Comparison of ENCODE assay signal across 8 cellular contexts in genomic region chr16:30557950-30558788, GRCh38. TPM values are rescaled to one million over a fixed set of nuclear protein-coding genes. Genes with fewer than 3 reads are reported as not detected.
DNase-seq lines count a peak whose midpoint lies in the region; ATAC-seq and TF ChIP-seq lines count a peak whose summit lies in the region.

TSS of gene ZNF764 (minus strand) at chr16:30558374. CDS start at chr16:30558182, 192 bp downstream.

- H3K36me3 ChIP-seq in breast epithelium (peaks cover 7% of the 10 kb centered on the region), iPS-20b (ENCODE audit: insufficient read depth, low read depth, low read length) (peaks cover 21% of the 10 kb centered on the region)

- H3K27me3 ChIP-seq in breast epithelium = no peaks in the 10 kb centered on the region
- H3K27me3 ChIP-seq in iPS-20b (ENCODE audit: insufficient read depth, low read length) = no peaks in the 10 kb centered on the region

- H3K9ac ChIP-seq in iPS-20b (ENCODE audit: low read depth, low read length) = peak within 1 kb of the TSS; percentile 82

- intact Hi-C loops in breast epithelium (cut with DNase I; ENCODE audit: low total_unique reads) = no loop called here

- peak within 1 kb of the TSS; percentile 80 for H3K27ac ChIP-seq in VCaP
- H3K27ac ChIP-seq in breast epithelium = peak within 1 kb of the TSS; percentile 94 to 97
- peak within 1 kb of the TSS; percentile 59 for H3K27ac ChIP-seq in iPS-20b (ENCODE audit: low read length)
- peak within 1 kb of the TSS; percentile 57 to 97 (median 91) for H3K27ac ChIP-seq in skin epidermis

- POLR2A ChIA-PET in AG04449 (lab: Yijun Ruan, JAX) = interaction anchor here (0.6 to 2.4 kb wide), 7 partner anchors 13 to 370 kb away, joined by 3 to 23 read pairs (median 3); partner anchors contain the start of genes CD2BP2, DCTPP1, ZNF688 and ZNF689

- ATAC-seq in GM18868 (IDR thresholded peaks at IDR 0.05; ENCODE audit: unreplicated experiment) = peak; percentile 97
- peak; percentile 86 for ATAC-seq in HG03108 (IDR thresholded peaks at IDR 0.05; ENCODE audit: unreplicated experiment)

- TF ChIP-seq CTCF in AG04449 (IDR thresholded peaks at IDR 0.05; ENCODE audit: insufficient read depth, low read length, missing control alignments) (no peak), VCaP (conservative IDR thresholded peaks at IDR 0.05) (no peak), breast epithelium (IDR thresholded peaks at IDR 0.05) (no peak)

- CTCF ChIA-PET in AG04449 (lab: Yijun Ruan, JAX) = interaction anchor here (0.8 to 2.6 kb wide), 9 partner anchors 9 to 128 kb away, joined by 3 to 27 read pairs (median 4); partner anchors contain the start of genes DCTPP1, ZNF688 and ZNF747

- H3K9me3 ChIP-seq in breast epithelium = no peaks in the 10 kb centered on the region
- H3K9me3 ChIP-seq in iPS-20b (ENCODE audit: insufficient read depth, low read depth, low read length) = no peaks in the 10 kb centered on the region

- DNase-seq in AG04449 (ENCODE audit: low read depth, low spot score) (peak; percentile 71), NCI-H2196 treated with DMSO at 0.1 percent for 48 hours (lab: John Stamatoyannopoulos, UW; ENCODE audit: unreplicated experiment) (peak; percentile 96), breast epithelium (ENCODE audit: low spot score in 2 of 2) (peak; percentile 98 to 99)

- no peaks in the 10 kb centered on the region for H3K4me1 ChIP-seq in breast epithelium
- 0 out of 2 replicates have a peak, but pooled peaks cover 6% of the 10 kb centered on the region for H3K4me1 ChIP-seq in iPS-20b (ENCODE audit: insufficient read depth, low read length)

- H3K4me3 ChIP-seq in AG04449 (ENCODE audit: low read depth, low read length) (peak within 1 kb of the TSS; percentile 76), breast epithelium (peak within 1 kb of the TSS; percentile 83 to 89 (median 87)), iPS-20b (ENCODE audit: low read length) (peak within 1 kb of the TSS; percentile 81), skin epidermis (peak within 1 kb of the TSS; percentile 62 to 94 (median 85))

- no peak for TF ChIP-seq POLR2A in breast epithelium (IDR thresholded peaks at IDR 0.05)

RNA-seq across cellular contexts. Expression of gene ZNF764, which starts in this region (rescaled TPM):
- 1 to 10 TPM; 4.0 to 8.2 (median 7.5) TPM for total RNA-seq in breast epithelium

Comparison
In these comparisons a context has a peak if more than half of its experiments do, and no peak if none do; other contexts are left out.
1. Peak in every context shown above with its lines: DNase-seq, ATAC-seq, H3K4me3 ChIP-seq and H3K27ac ChIP-seq.